8 cellular contexts compared by ENCODE assay signal in the genomic region with DNA sequence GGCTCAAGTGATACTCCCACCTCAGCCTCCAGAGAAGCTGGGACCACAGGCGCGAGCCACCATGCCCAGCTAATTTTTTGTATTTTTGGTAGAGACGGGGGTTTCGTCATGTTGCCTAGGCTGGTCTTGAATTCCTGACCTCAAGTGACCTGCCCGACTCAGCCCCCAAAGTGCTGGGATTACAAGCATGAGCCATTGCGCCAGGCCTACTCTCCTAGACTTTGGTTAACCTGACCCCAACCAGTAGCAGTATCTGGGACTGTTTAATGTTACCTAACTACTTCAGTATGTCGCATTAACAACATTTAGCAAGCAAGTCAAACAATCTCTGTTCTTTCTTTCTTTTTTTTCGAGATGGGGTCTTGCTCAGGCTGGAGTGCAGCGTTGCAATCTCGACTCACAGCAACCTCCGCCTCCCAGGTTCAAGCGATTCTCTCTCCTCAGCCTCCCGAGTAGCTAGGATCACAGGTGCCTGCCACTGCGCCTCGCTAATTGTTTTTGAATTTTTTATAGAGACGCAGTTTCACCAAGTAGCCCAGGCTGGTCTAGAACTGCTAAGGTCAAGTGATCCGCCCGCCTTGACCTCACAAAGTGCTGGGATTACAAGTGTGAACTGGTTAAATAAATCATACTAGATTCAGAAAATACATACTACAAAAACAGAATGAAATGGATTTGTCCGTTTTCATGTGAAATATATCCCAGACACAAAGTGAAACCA.
DNase-seq lines count a peak whose midpoint lies in the region; ATAC-seq and TF ChIP-seq lines count a peak whose summit lies in the region.

No MANE protein-coding gene starts in this region.

- H3K9me3 ChIP-seq in DND-41 (ENCODE audit: insufficient read depth, low read length, severe bottlenecking) (no peaks in the 10 kb centered on the region), duodenal mucosa (ENCODE audit: control insufficient read depth in 1 of 2, low read length in 2 of 2) (no peaks in the 10 kb centered on the region), neuron (ENCODE audit: low read length) (no peaks in the 10 kb centered on the region)

- peaks cover 66% of the 10 kb centered on the region for H3K79me2 ChIP-seq in DND-41 (ENCODE audit: insufficient read depth, low read length)

- H3K9ac ChIP-seq in DND-41 (ENCODE audit: low read depth, low read length) (peak overlapping the region; percentile 75), duodenal mucosa (ENCODE audit: low read depth in 1 of 2, low read length in 2 of 2) (peak overlapping the region; percentile 78 to 88)

- peaks cover 27% of the 10 kb centered on the region for H3K4me1 ChIP-seq in DND-41 (ENCODE audit: insufficient read depth, low read length)
- H3K4me1 ChIP-seq in duodenal mucosa (ENCODE audit: control insufficient read depth in 1 of 2, insufficient read depth in 2 of 2, low read length in 2 of 2) = peaks cover 18 to 19% of the 10 kb centered on the region in 2 donors
- peaks cover 14% of the 10 kb centered on the region for H3K4me1 ChIP-seq in neuron (ENCODE audit: insufficient read depth, low read length)

- peaks cover 4% of the 10 kb centered on the region; the same call in 1 of the 2 replicates for H3K36me3 ChIP-seq in DND-41 (ENCODE audit: insufficient read depth, low read length)
- no peaks in the 10 kb centered on the region for H3K36me3 ChIP-seq in duodenal mucosa (ENCODE audit: control insufficient read depth in 1 of 2, insufficient read depth in 2 of 2, low read length in 2 of 2)
- H3K36me3 ChIP-seq in neuron (ENCODE audit: insufficient read depth, low read length) = no peaks in the 10 kb centered on the region

- ATAC-seq in DND-41 (ENCODE audit: insufficient read depth, low read depth) (no peak), GM21526 (IDR thresholded peaks at IDR 0.05; ENCODE audit: low FRiP score, unreplicated experiment) (no peak)

- H3K4me2 ChIP-seq in DND-41 (ENCODE audit: insufficient read depth, low read length) = peak overlapping the region; percentile 59

- H2AFZ ChIP-seq in DND-41 (ENCODE audit: low read depth, low read length) = no peak overlapping the region
- H2AFZ ChIP-seq in neuron (ENCODE audit: low read depth, low read length) = no peak overlapping the region

- H3K27ac ChIP-seq in DND-41 (ENCODE audit: low read length) (no peak overlapping the region; the same call in 1 of the 2 replicates), duodenal mucosa (ENCODE audit: low read depth, low read length) (no peak overlapping the region)

- H3K27me3 ChIP-seq in DND-41 (ENCODE audit: insufficient read depth, low read length, poor library complexity) (no peaks in the 10 kb centered on the region), duodenal mucosa (ENCODE audit: control insufficient read depth in 1 of 2, insufficient read depth in 2 of 2, low read length in 2 of 2) (no peaks in the 10 kb centered on the region), neuron (ENCODE audit: insufficient read depth, low read length) (no peaks in the 10 kb centered on the region)

- H3K4me3 ChIP-seq in DND-41 (ENCODE audit: low read depth in 1 of 2, low read length in 2 of 2) = peak overlapping the region; percentile 48 to 73; a peak in 3 of 4 replicates
- peak overlapping the region; percentile 83 to 91 for H3K4me3 ChIP-seq in duodenal mucosa (ENCODE audit: low read depth in 1 of 2, low read length in 2 of 2)
- H3K4me3 ChIP-seq in neuron (ENCODE audit: low read length) = peak overlapping the region; percentile 83

- DNase-seq in DND-41 (no peak), MV-4-11 (lab: John Stamatoyannopoulos, UW) (peak; percentile 34), glomerular visceral epithelial cell (ENCODE audit: extremely low spot score) (no peak), epidermal melanocyte (ENCODE audit: insufficient read length, low spot score) (no peak), Kasumi-1 (lab: John Stamatoyannopoulos, UW) (no peak)

- no peak for TF ChIP-seq CTCF in DND-41 (IDR thresholded peaks at IDR 0.05; ENCODE audit: borderline replicate concordance, extremely low read depth, low read length, poor library complexity, severe bottlenecking)

- H4K20me1 ChIP-seq in DND-41 (ENCODE audit: insufficient read depth, low read length) = peaks cover 4% of the 10 kb centered on the region
